Comparison of ENCODE assay signal across 18 cellular contexts in genomic region chr10:132272767-132273090, GRCh38.
"Had no signal": no experiment of that assay in that cellular context is flagged by ENCODE, and none has a peak within 500 bp of the region (broad histone marks: within the 10 kb centered on the region; RNA-seq: fewer than 3 reads in every experiment).

No MANE protein-coding gene starts in this region.

- H3K4me1 ChIP-seq: foreskin keratinocyte had no signal

- ATAC-seq: effector memory CD8-positive, alpha-beta T cell; foreskin keratinocyte; stimulated activated naive B cell treated with anti-CD40 and anti-IgM and Interleukin-4, amounts not matched to agents 10 μg/mL and 1 μg/mL and 100 μg/mL, for 72 hours had no signal

- H3K36me3 ChIP-seq: breast epithelium, ovary, thoracic aorta, upper lobe of left lung had no signal

- H3K27ac Mint-ChIP-seq: activated CD4-positive, alpha-beta memory T cell treated with anti-CD3 and anti-CD28 coated beads, Interleukin-2, amount 10 ng/mL, durations not matched to agents 7 days and 5 days; activated T-cell treated with anti-CD3 and anti-CD28 coated beads, Interleukin-2, amount 50 U/mL, for 24 hours; activated T-helper 2 cell treated with anti-CD3 and anti-CD28 coated beads, Interferon-gamma antibody, Interleukin-2, Interleukin-4, amounts not matched to agents 10 μg/mL and 5 μg/mL and 100 μg/mL, durations not matched to agents 14 hours and 24 hours and 36 hours; effector memory CD8-positive, alpha-beta T cell; stimulated activated naive B cell treated with anti-CD40 and anti-IgM and Interleukin-4, amounts not matched to agents 10 μg/mL and 1 μg/mL and 100 μg/mL, for 72 hours; T-helper 2 cell treated with Interferon-gamma antibody and Interleukin-4, amounts not matched to agents 5 μg/mL and 100 μg/mL, for 36 hours had no signal

- H3K4me3 ChIP-seq: ovary, thoracic aorta, upper lobe of left lung had no signal

- H3K27me3 Mint-ChIP-seq: activated CD4-positive, alpha-beta memory T cell treated with anti-CD3 and anti-CD28 coated beads, Interleukin-2, amount 10 ng/mL, durations not matched to agents 7 days and 5 days; activated T-cell treated with anti-CD3 and anti-CD28 coated beads, Interleukin-2, amount 50 U/mL, for 24 hours; effector memory CD8-positive, alpha-beta T cell; stimulated activated naive B cell treated with anti-CD40 and anti-IgM and Interleukin-4, amounts not matched to agents 10 μg/mL and 1 μg/mL and 100 μg/mL, for 72 hours had no signal

- H3K9me3 Mint-ChIP-seq: activated T-cell treated with anti-CD3 and anti-CD28 coated beads, Interleukin-2, amount 50 U/mL, for 24 hours; neural crest cell; stimulated activated naive B cell treated with anti-CD40 and anti-IgM and Interleukin-4, amounts not matched to agents 10 μg/mL and 1 μg/mL and 100 μg/mL, for 72 hours had no signal

- H3K27me3 ChIP-seq: breast epithelium, foreskin keratinocyte, ovary, upper lobe of left lung had no signal

- H3K4me3 Mint-ChIP-seq: activated CD4-positive, alpha-beta memory T cell treated with anti-CD3 and anti-CD28 coated beads, Interleukin-2, amount 10 ng/mL, durations not matched to agents 7 days and 5 days; activated T-cell treated with anti-CD3 and anti-CD28 coated beads, Interleukin-2, amount 50 U/mL, for 24 hours; effector memory CD8-positive, alpha-beta T cell; neural crest cell; stimulated activated naive B cell treated with anti-CD40 and anti-IgM and Interleukin-4, amounts not matched to agents 10 μg/mL and 1 μg/mL and 100 μg/mL, for 72 hours; T-helper 2 cell treated with Interferon-gamma antibody and Interleukin-4, amounts not matched to agents 5 μg/mL and 100 μg/mL, for 36 hours had no signal

- DNase-seq: activated CD4-positive, alpha-beta memory T cell treated with anti-CD3 and anti-CD28 coated beads, Interleukin-2, amount 10 ng/mL, durations not matched to agents 7 days and 5 days; activated CD4-positive, alpha-beta T cell treated with anti-CD3 and anti-CD28 coated beads for 48 hours; activated naive CD4-positive, alpha-beta T cell treated with Interleukin-2 at 50 U/mL for 16 hours; activated T-cell treated with anti-CD3 and anti-CD28 coated beads, Interleukin-2, amount 50 U/mL, for 24 hours; dermis blood vessel endothelial cell; effector memory CD8-positive, alpha-beta T cell; foreskin keratinocyte; islet precursor cell; midbrain; stimulated activated naive B cell treated with anti-CD40 and anti-IgM and Interleukin-4, amounts not matched to agents 10 μg/mL and 1 μg/mL and 100 μg/mL, for 72 hours had no signal

- H3K4me1 Mint-ChIP-seq: activated CD4-positive, alpha-beta memory T cell treated with anti-CD3 and anti-CD28 coated beads, Interleukin-2, amount 10 ng/mL, durations not matched to agents 7 days and 5 days had no signal

- H3K9me3 ChIP-seq: breast epithelium, ovary, thoracic aorta, upper lobe of left lung had no signal

- H3K27ac ChIP-seq: epithelial cell of prostate, foreskin keratinocyte, ovary, thoracic aorta, upper lobe of left lung had no signal
